Comparison of ENCODE assay signal across 12 cellular contexts in genomic region chr20:32966881-32967781, GRCh38. TPM values are rescaled to one million over a fixed set of nuclear protein-coding genes. Genes with fewer than 3 reads are reported as not detected.
DNase-seq lines count a peak whose midpoint lies in the region; ATAC-seq, FAIRE-seq and TF ChIP-seq lines count a peak whose summit lies in the region.
"Had no signal": no experiment of that assay in that cellular context is flagged by ENCODE, and none has a peak within 500 bp of the region (broad histone marks: within the 10 kb centered on the region; RNA-seq: fewer than 3 reads in every experiment).

No MANE protein-coding gene starts in this region.

- TF ChIP-seq CTCF in GM13976 (IDR thresholded peaks at IDR 0.05; ENCODE audit: borderline replicate concordance, control extremely low read depth, extremely low read depth, insufficient read depth, missing control alignments) = no peak
- TF ChIP-seq CTCF in GM12878 (IDR thresholded peaks at IDR 0.05 in 2 of 3, conservative IDR thresholded peaks at IDR 0.05 in 1 of 3; ENCODE audit: control insufficient read depth in 2 of 3, extremely low read depth in 1 of 3, insufficient read depth in 1 of 3, low read depth in 3 of 3, low read length in 3 of 3) = no peak
- no peak for TF ChIP-seq CTCF in hepatocyte (IDR thresholded peaks at IDR 0.05; ENCODE audit: poor library complexity)

- H3K27ac ChIP-seq in GM12878 (ENCODE audit: control insufficient read depth, insufficient read depth) (no peak overlapping the region; the same call in 1 of the 2 replicates), hepatocyte (no peak overlapping the region)
- H3K27ac ChIP-seq: cardiac muscle cell had no signal

- H4K20me1 ChIP-seq in GM12878 (ENCODE audit: control insufficient read depth, insufficient read depth) = no peaks in the 10 kb centered on the region
- no peaks in the 10 kb centered on the region for H4K20me1 ChIP-seq in hepatocyte (ENCODE audit: insufficient read depth, poor library complexity, severe bottlenecking)

- CTCF ChIA-PET in GM12878 (lab: Yijun Ruan, JAX) = interaction anchor here (1.0 kb wide), 1 partner anchor 21 kb away, joined by 3 read pairs; no protein-coding TSS in a partner anchor

- ATAC-seq in GM12878 (peak; percentile 73), GM21381 (IDR thresholded peaks at IDR 0.05; ENCODE audit: unreplicated experiment) (no peak)

- peak; percentile 70 for FAIRE-seq in GM12878 (lab: Jason Lieb, UNC)

- no peak overlapping the region for H3K9ac ChIP-seq in GM12878 (ENCODE audit: control insufficient read depth, insufficient read depth, low read length)

- no peak overlapping the region for H3K4me3 ChIP-seq in GM12878
- no peak overlapping the region for H3K4me3 ChIP-seq in hepatocyte
- H3K4me3 ChIP-seq: cardiac muscle cell had no signal

- DNase-seq in GM13976 (ENCODE audit: low spot score) = peak; percentile 44
- peak; percentile 60 for DNase-seq in T-helper 22 cell (ENCODE audit: low read depth)
- peak; percentile 41 for DNase-seq in GM12878 (ENCODE audit: low read depth, low spot score)
- DNase-seq in stimulated activated CD4-positive, alpha-beta T cell treated with anti-CD3 and anti-CD28 coated beads, Interleukin-4, amount 100 ng/mL, for 24 hours = peak; percentile 44
- DNase-seq in hepatocyte (ENCODE audit: low spot score) = no peak
- no peak for DNase-seq in hippocampal formation (lab: John Stamatoyannopoulos, UW)
- no peak for DNase-seq in iPS-NIHi7 (ENCODE audit: extremely low spot score)

- no peaks in the 10 kb centered on the region for H3K36me3 ChIP-seq in GM12878 (ENCODE audit: control insufficient read depth in 2 of 2, insufficient read depth in 2 of 2, low read length in 1 of 2)
- no peaks in the 10 kb centered on the region for H3K36me3 ChIP-seq in hepatocyte (replicated peaks; ENCODE audit: insufficient read depth, low read depth)
- H3K36me3 ChIP-seq: cardiac muscle cell had no signal

- TF ChIP-seq EP300 in GM12878 (IDR thresholded peaks at IDR 0.05; ENCODE audit: borderline replicate concordance in 1 of 2, control insufficient read depth in 1 of 2, low read depth in 2 of 2, low read length in 2 of 2) = no peak

- H3K9me3 ChIP-seq in GM12878 (replicated peaks; ENCODE audit: control insufficient read depth, insufficient read depth, low read length) (no peaks in the 10 kb centered on the region), hepatocyte (ENCODE audit: low read depth) (no peaks in the 10 kb centered on the region)

- H3K4me1 ChIP-seq in GM12878 (ENCODE audit: control insufficient read depth, insufficient read depth, low read length) (peaks cover 30% of the 10 kb centered on the region), hepatocyte (ENCODE audit: insufficient read depth) (peaks cover 5% of the 10 kb centered on the region)

- H3K9me2 ChIP-seq in hepatocyte (replicated peaks; ENCODE audit: insufficient read depth) = no peaks in the 10 kb centered on the region

- RAD21 ChIA-PET in GM12878 (lab: Charles Lee; ENCODE audit: unreplicated experiment) = interaction anchor here (0.6 kb wide), 1 partner anchor 1513 kb away, joined by 4 read pairs; no protein-coding TSS in a partner anchor

- in situ Hi-C loops in GM13976 (cut with MboI; ENCODE audit: low sequenced_read_pairs, unreplicated experiment) (no loop called here), GM12878 (cut with MboI) (no loop called here)

- intact Hi-C loops in GM12878 (cut with micrococcal nuclease; ENCODE audit: unreplicated experiment) = no loop called here

- no peaks in the 10 kb centered on the region for H3K27me3 ChIP-seq in GM12878 (replicated peaks in 1 of 2; ENCODE audit: control insufficient read depth in 2 of 2, insufficient read depth in 2 of 2, low read length in 1 of 2)
- H3K27me3 ChIP-seq in hepatocyte = no peaks in the 10 kb centered on the region
- H3K27me3 ChIP-seq: cardiac muscle cell had no signal

- POLR2A ChIA-PET in GM12878 (lab: Charles Lee) = no interaction called here

- TF ChIP-seq POLR2A in GM12878 (IDR thresholded peaks at IDR 0.05; ENCODE audit: low read depth, low read length) = no peak

- no peak for TF ChIP-seq RAD21 in GM12878 (IDR thresholded peaks at IDR 0.05; ENCODE audit: insufficient read depth, low read depth, low read length)

- WGBS in GM12878 (ENCODE audit: insufficient coverage, insufficient replicate concordance, low lambda C conversion rate, missing lambda C conversion rate) = 24% methylated on average over 16 of the region's 16 CpGs
- 89% methylated on average over 16 of the region's 16 CpGs for WGBS in hepatocyte (ENCODE audit: low lambda C conversion rate, missing lambda C conversion rate)

- H2AFZ ChIP-seq in GM12878 (ENCODE audit: control insufficient read depth, low read depth, low read length) (peak overlapping the region; percentile 5), hepatocyte (no peak overlapping the region)

- H3K79me2 ChIP-seq in GM12878 (ENCODE audit: control insufficient read depth, insufficient read depth, low read length) = no peaks in the 10 kb centered on the region
- no peaks in the 10 kb centered on the region for H3K79me2 ChIP-seq in hepatocyte

- H3K4me2 ChIP-seq in GM12878 (ENCODE audit: control insufficient read depth, insufficient read depth) = peak overlapping the region; percentile 63
- no peak overlapping the region for H3K4me2 ChIP-seq in hepatocyte

- SMC1A ChIA-PET in GM12878 (lab: Charles Lee; ENCODE audit: uncharacterized antibody, unreplicated experiment) = interaction anchor here (1.9 kb wide), 1 partner anchor 23 kb away, joined by 8 read pairs; no protein-coding TSS in a partner anchor

- no TSS peak for BruUV-seq in GM12878 (replicated peaks; lab: Mats Ljungman, UMichigan)

TF ChIP-seq in GM12878, 131 proteins besides CTCF, POLR2A, EP300 and RAD21:
- TF ChIP-seq RFX5 (IDR thresholded peaks at IDR 0.05; ENCODE audit: low read depth, low read length) (no peak), SUZ12 (IDR thresholded peaks at IDR 0.05; ENCODE audit: unreplicated experiment) (no peak), RUNX3 (IDR thresholded peaks at IDR 0.05; ENCODE audit: low read length) (peak; percentile 65), NR2C2 (IDR thresholded peaks at IDR 0.05; ENCODE audit: borderline replicate concordance, control insufficient read depth, insufficient read length, low read depth) (no peak), RB1 (IDR thresholded peaks at IDR 0.05; ENCODE audit: borderline replicate concordance) (no peak), RELB (IDR thresholded peaks at IDR 0.05; ENCODE audit: low read depth) (no peak), BHLHE40 (IDR thresholded peaks at IDR 0.05; ENCODE audit: borderline replicate concordance in 1 of 2, low read depth in 2 of 2, low read length in 1 of 2) (0 out of 4 replicates have a peak, but pooled peaks of 1 of the 2 experiments have one; percentile 16)

RNA-seq across cellular contexts. Expression of gene SUN5, which starts 37.1 kb away (rescaled TPM):
- total RNA-seq in GM12878 (2013; cell fraction: nucleolus; rRNA removed) = not detected in 2 replicates
- total RNA-seq in GM12878 (2014; rRNA removed) (not detected in 2 replicates), GM12878 (2014; rRNA removed; fragmentation: Illumina TruSeq; extraction: Trizol) (not detected in 2 replicates), GM12878 (2021) (not detected in 2 replicates), hepatocyte (not detected in 2 replicates)
- polyA plus RNA-seq in GM12878 (2011; ENCODE audit: low read depth) = not detected
- polyA plus RNA-seq in GM12878 (2011; rRNA removed) (not detected in 2 replicates), GM12878 (2014; fragmentation: Illumina TruSeq; extraction: Trizol) (not detected in 2 replicates), GM12878 (2014; fragmentation: Nextera tagmentation; extraction: Ambion mirVana) (not detected), GM12878 (2014; rRNA removed) (not detected in 2 replicates), GM12878 (2016; fragmentation: Nextera tagmentation; extraction: Ambion mirVana) (not detected), hepatocyte (not detected in 2 replicates)
- not detected in 2 replicates for polyA plus RNA-seq in GM12878 (2011; cell fraction: cytosol; rRNA removed)
- polyA plus RNA-seq in GM12878 (2011; cell fraction: nucleus; rRNA removed) = not detected in 2 replicates
- polyA plus RNA-seq in GM12878 (2012) = not detected in 2 replicates
- polyA minus RNA-seq in GM12878 (2011; rRNA and poly(A)+ RNA removed) = not detected in 2 replicates
- polyA minus RNA-seq in GM12878 (2011; cell fraction: cytosol; rRNA and poly(A)+ RNA removed) = not detected in 2 replicates
- not detected in 2 replicates for polyA minus RNA-seq in GM12878 (2011; cell fraction: nucleus; rRNA and poly(A)+ RNA removed)
- total RNA-seq: cardiac muscle cell, G401, NCI-H460 had no signal
- polyA plus RNA-seq: cardiac muscle cell, neural cell had no signal

RNA-seq across cellular contexts. Expression of gene BPIFB2, which starts 40.4 kb away (rescaled TPM):
- not detected in 2 replicates for total RNA-seq in GM12878 (2013; cell fraction: nucleolus; rRNA removed)
- total RNA-seq in GM12878 (2014; rRNA removed) (not detected in 2 replicates), GM12878 (2014; rRNA removed; fragmentation: Illumina TruSeq; extraction: Trizol) (not detected in 2 replicates), GM12878 (2021) (not detected in 2 replicates), hepatocyte (0.52 and 0.70 TPM in 2 replicates)
- not detected for polyA plus RNA-seq in GM12878 (2011; ENCODE audit: low read depth)
- polyA plus RNA-seq in GM12878 (2011; rRNA removed) (not detected in 2 replicates), GM12878 (2014; fragmentation: Illumina TruSeq; extraction: Trizol) (not detected in 2 replicates), GM12878 (2014; fragmentation: Nextera tagmentation; extraction: Ambion mirVana) (not detected), GM12878 (2014; rRNA removed) (not detected in 2 replicates), GM12878 (2016; fragmentation: Nextera tagmentation; extraction: Ambion mirVana) (not detected), hepatocyte (0.30 and 1.0 TPM in 2 replicates)
- polyA plus RNA-seq in GM12878 (2011; cell fraction: cytosol; rRNA removed) = not detected in 2 replicates
- polyA plus RNA-seq in GM12878 (2011; cell fraction: nucleus; rRNA removed) = 0.38 TPM in 1 of 2 replicates, not detected in the other
- not detected in 2 replicates for polyA plus RNA-seq in GM12878 (2012)
- not detected in 2 replicates for polyA minus RNA-seq in GM12878 (2011; rRNA and poly(A)+ RNA removed)
- not detected in 2 replicates for polyA minus RNA-seq in GM12878 (2011; cell fraction: cytosol; rRNA and poly(A)+ RNA removed)
- polyA minus RNA-seq in GM12878 (2011; cell fraction: nucleus; rRNA and poly(A)+ RNA removed) = not detected in 2 replicates
- total RNA-seq: cardiac muscle cell, G401, NCI-H460 had no signal
- polyA plus RNA-seq: cardiac muscle cell, neural cell had no signal

Comparison
In these comparisons a context has a peak if more than half of its experiments do, and no peak if none do; other contexts are left out.
1. DNase-seq: peak in GM13976 (single experiment), T-helper 22 cell (single experiment), GM12878 (single experiment) and stimulated activated CD4-positive, alpha-beta T cell treated with anti-CD3 and anti-CD28 coated beads, Interleukin-4, amount 100 ng/mL, for 24 hours (single experiment); none in hepatocyte (single experiment), hippocampal formation (0 of 2) and iPS-NIHi7 (single experiment).